In genomic region chr2:98577313-98577712, GRCh38 we compare ENCODE assay signal across 18 cellular contexts. TPM values are rescaled to one million over a fixed set of nuclear protein-coding genes. Genes with fewer than 3 reads are reported as not detected.
DNase-seq lines count a peak whose midpoint lies in the region; ATAC-seq and TF ChIP-seq lines count a peak whose summit lies in the region.
"Had no signal": no experiment of that assay in that cellular context is flagged by ENCODE, and none has a peak within 500 bp of the region (broad histone marks: within the 10 kb centered on the region; RNA-seq: fewer than 3 reads in every experiment).

No MANE protein-coding gene starts in this region.

- H3K4me3 ChIP-seq in MM.1S (ENCODE audit: low read length) (no peak overlapping the region), left lung (no peak overlapping the region), OCI-LY7 (ENCODE audit: low read depth, low read length, poor library complexity, severe bottlenecking) (no peak overlapping the region)
- H3K4me3 ChIP-seq: esophagus muscularis mucosa, HAP-1 had no signal

- H3K4me1 Mint-ChIP-seq in neural crest cell: no peaks in the 10 kb centered on the region

- no peak overlapping the region for H3K27ac Mint-ChIP-seq in neural crest cell (ENCODE audit: unreplicated experiment)

- no peak overlapping the region for H2AFZ ChIP-seq in MM.1S (ENCODE audit: low read length)
- H2AFZ ChIP-seq in OCI-LY7 (ENCODE audit: low read length): no peak overlapping the region

- H3K9me3 Mint-ChIP-seq in neural crest cell: no peaks in the 10 kb centered on the region

- H3K27ac ChIP-seq in MM.1S (ENCODE audit: low read length) (no peak overlapping the region), left lung (no peak overlapping the region), OCI-LY7 (ENCODE audit: low read depth, low read length, poor library complexity, severe bottlenecking) (no peak overlapping the region)
- H3K27ac ChIP-seq: esophagus muscularis mucosa had no signal

- intact Hi-C loops in left lung (cut with DNase I) (no loop called here), OCI-LY7 (cut with micrococcal nuclease; ENCODE audit: unreplicated experiment) (no loop called here)

- H3K9me2 ChIP-seq in MM.1S (replicated peaks; ENCODE audit: insufficient read depth, low read length): no peaks in the 10 kb centered on the region
- no peaks in the 10 kb centered on the region for H3K9me2 ChIP-seq in OCI-LY7 (ENCODE audit: insufficient read depth, low read length)

- H3K27me3 ChIP-seq in MM.1S (replicated peaks; ENCODE audit: insufficient read depth, low read length) (no peaks in the 10 kb centered on the region), left lung (no peaks in the 10 kb centered on the region)
- H3K27me3 ChIP-seq: esophagus muscularis mucosa had no signal

- H3K27me3 Mint-ChIP-seq in neural crest cell (ENCODE audit: low read depth): no peaks in the 10 kb centered on the region

- H3K9me3 ChIP-seq in MM.1S (replicated peaks; ENCODE audit: insufficient read depth, low read length) (no peaks in the 10 kb centered on the region), left lung (no peaks in the 10 kb centered on the region), OCI-LY7 (ENCODE audit: low read length) (no peaks in the 10 kb centered on the region)
- H3K9me3 ChIP-seq: Caco-2, esophagus muscularis mucosa, HAP-1 had no signal

- H4K20me1 ChIP-seq in MM.1S (ENCODE audit: insufficient read depth, low read length) (no peaks in the 10 kb centered on the region), OCI-LY7 (ENCODE audit: insufficient read depth, low read length) (no peaks in the 10 kb centered on the region)

- CTCF ChIA-PET in OCI-LY7 (lab: Charles Lee; ENCODE audit: unreplicated experiment): no interaction called here

- H3K36me3 Mint-ChIP-seq in neural crest cell (ENCODE audit: low read depth): no peaks in the 10 kb centered on the region

- H3K36me3 ChIP-seq in MM.1S (replicated peaks; ENCODE audit: insufficient read depth, low read length): peaks cover 25% of the 10 kb centered on the region
- peaks cover 0 to 99% of the 10 kb centered on the region in 2 donors for H3K36me3 ChIP-seq in left lung
- no peaks in the 10 kb centered on the region for H3K36me3 ChIP-seq in OCI-LY7 (ENCODE audit: insufficient read depth, low read length)

- DNase-seq in activated CD8-positive, alpha-beta memory T cell treated with anti-CD3 and anti-CD28 coated beads for 24 hours: peak; percentile 42
- DNase-seq in activated CD8-positive, alpha-beta memory T cell treated with anti-CD3 and anti-CD28 coated beads, Interleukin-2, amount 50 U/mL, for 4 hours: no peak
- DNase-seq in MM.1S: no peak
- peak; percentile 11 for DNase-seq in dermis blood vessel endothelial cell
- no peak for DNase-seq in neural crest cell (ENCODE audit: low read depth, low spot score)
- DNase-seq in left lung: no peak
- no peak for DNase-seq in OCI-LY7 (ENCODE audit: low spot score)
- DNase-seq: ACHN; amniotic stem cell; Caco-2; NCI-H2081 treated with DMSO at 0.1 percent for 48 hours; NCI-H69; stimulated activated naive CD4-positive, alpha-beta T cell treated with Interleukin-2 at 50 U/mL for 16 hours; trophoblast cell had no signal

- H3K4me1 ChIP-seq in MM.1S (ENCODE audit: low read length) (no peaks in the 10 kb centered on the region), left lung (no peaks in the 10 kb centered on the region), OCI-LY7 (ENCODE audit: insufficient read depth, low read length, poor library complexity, severe bottlenecking) (peaks cover 9% of the 10 kb centered on the region)
- H3K4me1 ChIP-seq: Caco-2, HAP-1 had no signal

- H3K4me3 Mint-ChIP-seq in neural crest cell: no peak overlapping the region

- no peak overlapping the region for H3K9ac ChIP-seq in MM.1S (ENCODE audit: low read length)

- BruUV-seq in OCI-LY7 (replicated peaks; lab: Mats Ljungman, UMichigan): no TSS peak

- no peaks in the 10 kb centered on the region; the same call in 1 of the 2 replicates for H3F3A ChIP-seq in MM.1S (ENCODE audit: insufficient read depth, low read length)

- ATAC-seq in left lung (no peak), GM18907 (IDR thresholded peaks at IDR 0.05; ENCODE audit: unreplicated experiment) (no peak)
- ATAC-seq: activated CD4-positive, CD25-positive, alpha-beta regulatory T cell treated with anti-CD3 and anti-CD28 coated beads, Interleukin-2, amount 50 U/mL, for 24 hours had no signal

- H3K79me2 ChIP-seq in MM.1S (ENCODE audit: low read length) (peaks cover 22% of the 10 kb centered on the region), OCI-LY7 (ENCODE audit: insufficient read depth, low read depth, low read length) (no peaks in the 10 kb centered on the region)

- POLR2A ChIA-PET in OCI-LY7 (lab: Charles Lee): no interaction called here

- TF ChIP-seq CTCF in MM.1S (IDR thresholded peaks at IDR 0.05; ENCODE audit: low read length) (peak; percentile 8; the same call in 1 of the 2 replicates), neural crest cell (conservative IDR thresholded peaks at IDR 0.05) (peak; percentile 31), left lung (IDR thresholded peaks at IDR 0.05) (no peak), OCI-LY7 (conservative IDR thresholded peaks at IDR 0.05; ENCODE audit: low read length) (no peak)

- H3K4me2 ChIP-seq in MM.1S (ENCODE audit: low read depth, low read length): no peak overlapping the region
- H3K4me2 ChIP-seq in OCI-LY7 (ENCODE audit: low read length): no peak overlapping the region

RNA-seq across cellular contexts. Expression of gene COA5, which starts 31.0 kb away (rescaled TPM):
- total RNA-seq in dermis blood vessel endothelial cell (20.0 and 23.7 TPM in 2 replicates), neural crest cell (33.7 and 34.6 TPM in 2 replicates), left lung (10 to 100 TPM; 24.3 to 26.6 TPM), OCI-LY7 (2022) (32.8 and 33.6 TPM in 2 replicates)
- total RNA-seq in OCI-LY7 (2014; rRNA removed; shearing (Covaris generic)): 40.0 and 50.1 TPM in 2 replicates

RNA-seq across cellular contexts. Expression of gene UNC50, which starts 31.1 kb away (rescaled TPM):
- total RNA-seq in dermis blood vessel endothelial cell (48.2 and 58.0 TPM in 2 replicates), neural crest cell (44.0 and 48.3 TPM in 2 replicates), left lung (10 to 100 TPM; 48.1 to 48.9 TPM), OCI-LY7 (2022) (33.3 and 33.7 TPM in 2 replicates)
- 19.2 and 24.4 TPM in 2 replicates for total RNA-seq in OCI-LY7 (2014; rRNA removed; shearing (Covaris generic))

Comparison
In these comparisons a context has a peak if more than half of its experiments do, and no peak if none do; other contexts are left out.
1. DNase-seq: peak in activated CD8-positive, alpha-beta memory T cell treated with anti-CD3 and anti-CD28 coated beads for 24 hours (single experiment) and dermis blood vessel endothelial cell (single experiment); none in activated CD8-positive, alpha-beta memory T cell treated with anti-CD3 and anti-CD28 coated beads, Interleukin-2, amount 50 U/mL, for 4 hours (single experiment), MM.1S (single experiment), neural crest cell (single experiment), left lung (0 of 2) and OCI-LY7 (single experiment).
2. CTCF ChIP-seq: peak in MM.1S (single experiment) and neural crest cell (single experiment); none in left lung (0 of 2) and OCI-LY7 (single experiment).